Comparison of ENCODE assay signal across 22 cellular contexts in genomic region chr2:149004836-149005235, GRCh38. TPM values are rescaled to one million over a fixed set of nuclear protein-coding genes. Genes with fewer than 3 reads are reported as not detected.
DNase-seq lines count a peak whose midpoint lies in the region; ATAC-seq, FAIRE-seq and TF ChIP-seq lines count a peak whose summit lies in the region.
"Had no signal": no experiment of that assay in that cellular context is flagged by ENCODE, and none has a peak within 500 bp of the region (broad histone marks: within the 10 kb centered on the region; RNA-seq: fewer than 3 reads in every experiment).

No MANE protein-coding gene starts in this region.

- H2AFZ ChIP-seq in astrocyte (ENCODE audit: low read depth, low read length) = no peak overlapping the region

- H3K4me2 ChIP-seq in astrocyte (ENCODE audit: low read length) = peak overlapping the region; percentile 3

- no peak overlapping the region for H3K9ac ChIP-seq in astrocyte (ENCODE audit: low read length)

- no peak for ATAC-seq in CD4-positive, alpha-beta T cell (ENCODE audit: poor library complexity)
- ATAC-seq in GM18909 (IDR thresholded peaks at IDR 0.05; ENCODE audit: poor library complexity, unreplicated experiment) (no peak), HG03280 (IDR thresholded peaks at IDR 0.05; ENCODE audit: unreplicated experiment) (no peak)
- ATAC-seq: gastroesophageal sphincter, Right ventricle myocardium inferior, T-cell had no signal

- no peaks in the 10 kb centered on the region for H3K9me3 ChIP-seq in astrocyte (ENCODE audit: insufficient read depth, low read depth, low read length)
- no peaks in the 10 kb centered on the region for H3K9me3 ChIP-seq in CD4-positive, alpha-beta T cell (ENCODE audit: control insufficient read depth, low read length)
- H3K9me3 ChIP-seq: Caco-2, gastroesophageal sphincter, stomach had no signal

- H3K4me1 ChIP-seq in astrocyte (ENCODE audit: insufficient read depth, low read length) = no peaks in the 10 kb centered on the region
- H3K4me1 ChIP-seq: gastroesophageal sphincter, stomach had no signal

- no peak overlapping the region for H3K4me3 ChIP-seq in astrocyte (ENCODE audit: insufficient read depth, low read depth, low read length)
- H3K4me3 ChIP-seq: gastroesophageal sphincter, stomach had no signal

- peaks cover 14% of the 10 kb centered on the region for H3K4me1 Mint-ChIP-seq in astrocyte (ENCODE audit: low read depth, unreplicated experiment)
- H3K4me1 Mint-ChIP-seq in CD4-positive, alpha-beta T cell (ENCODE audit: low read depth) = no peaks in the 10 kb centered on the region
- H3K4me1 Mint-ChIP-seq: activated CD4-positive, alpha-beta T cell treated with anti-CD3 and anti-CD28 coated beads, Interleukin-2, amount 10 ng/mL, durations not matched to agents 7 days and 5 days; activated naive CD8-positive, alpha-beta T cell treated with anti-CD3 and anti-CD28 coated beads, Interleukin-2, amount 10 ng/mL, durations not matched to agents 7 days and 5 days; T-cell had no signal

- no peak overlapping the region for H3K27ac ChIP-seq in astrocyte (ENCODE audit: low read depth, low read length)
- H3K27ac ChIP-seq in CD4-positive, alpha-beta T cell (ENCODE audit: low read depth, low read length) = no peak overlapping the region
- H3K27ac ChIP-seq: gastroesophageal sphincter, stomach had no signal

- H3K79me2 ChIP-seq in astrocyte (ENCODE audit: insufficient read depth, low read length) = no peaks in the 10 kb centered on the region

- no peaks in the 10 kb centered on the region for H4K20me1 ChIP-seq in astrocyte (ENCODE audit: insufficient read depth, low read length)

- intact Hi-C loops in CD4-positive, alpha-beta T cell (cut with DNase I, micrococcal nuclease) = no loop called here

- CTCF ChIA-PET in CD4-positive, alpha-beta T cell (lab: Charles Lee) = no interaction called here

- TF ChIP-seq CTCF in astrocyte (IDR thresholded peaks at IDR 0.05; ENCODE audit: insufficient read depth, low read depth, low read length) = no peak
- no peak for TF ChIP-seq CTCF in CD4-positive, alpha-beta T cell (IDR thresholded peaks at IDR 0.05)

- peaks cover 2% of the 10 kb centered on the region for H3K27me3 ChIP-seq in astrocyte (ENCODE audit: insufficient read depth, low read length)
- no peaks in the 10 kb centered on the region for H3K27me3 ChIP-seq in CD4-positive, alpha-beta T cell (ENCODE audit: control insufficient read depth, insufficient read depth, low read length)
- H3K27me3 ChIP-seq: gastroesophageal sphincter, stomach had no signal

- H3K4me3 Mint-ChIP-seq in astrocyte (ENCODE audit: unreplicated experiment) = no peak overlapping the region
- H3K4me3 Mint-ChIP-seq in CD4-positive, alpha-beta T cell = no peak overlapping the region
- H3K4me3 Mint-ChIP-seq: activated CD4-positive, alpha-beta T cell treated with anti-CD3 and anti-CD28 coated beads, Interleukin-2, amount 10 ng/mL, durations not matched to agents 7 days and 5 days; activated naive CD8-positive, alpha-beta T cell treated with anti-CD3 and anti-CD28 coated beads, Interleukin-2, amount 10 ng/mL, durations not matched to agents 7 days and 5 days; T-cell had no signal

- H3K27ac Mint-ChIP-seq in astrocyte (ENCODE audit: unreplicated experiment) = peak overlapping the region; percentile 31
- no peak overlapping the region for H3K27ac Mint-ChIP-seq in CD4-positive, alpha-beta T cell
- H3K27ac Mint-ChIP-seq: activated CD4-positive, alpha-beta T cell treated with anti-CD3 and anti-CD28 coated beads, Interleukin-2, amount 10 ng/mL, durations not matched to agents 7 days and 5 days; activated naive CD8-positive, alpha-beta T cell treated with anti-CD3 and anti-CD28 coated beads, Interleukin-2, amount 10 ng/mL, durations not matched to agents 7 days and 5 days; activated T-helper 2 cell treated with anti-CD3 and anti-CD28 coated beads, Interferon-gamma antibody, Interleukin-2, Interleukin-4, amounts not matched to agents 10 μg/mL and 5 μg/mL and 100 μg/mL, durations not matched to agents 14 hours and 24 hours and 36 hours; T-cell had no signal

- peak; percentile 77 for DNase-seq in GM04503 (ENCODE audit: low read depth)
- DNase-seq in astrocyte (ENCODE audit: low read depth) = peak; percentile 89
- DNase-seq in iris pigment epithelial cell (ENCODE audit: low read depth) = peak; percentile 39
- DNase-seq in renal cortical epithelial cell (ENCODE audit: low read depth) = peak; percentile 61
- no peak for DNase-seq in CD4-positive, alpha-beta T cell
- no peak for DNase-seq in hypothalamus (lab: John Stamatoyannopoulos, UW)
- DNase-seq: activated CD4-positive, alpha-beta T cell treated with anti-CD3 and anti-CD28 coated beads, Interleukin-2, amount 10 ng/mL, durations not matched to agents 7 days and 5 days; activated naive CD8-positive, alpha-beta T cell treated with anti-CD3 and anti-CD28 coated beads, Interleukin-2, amount 10 ng/mL, durations not matched to agents 7 days and 5 days; Caco-2; central memory CD4-positive, alpha-beta T cell; MM.1S; NCI-H1436 treated with DMSO at 0.1 percent for 48 hours; NCI-H2171 treated with DMSO at 0.1 percent for 48 hours; stimulated activated CD4-positive, alpha-beta T cell treated with anti-CD3 and anti-CD28 coated beads, Interleukin-4, amount 100 ng/mL, for 4 hours; stomach; T-cell had no signal

- peaks cover 21% of the 10 kb centered on the region for H3K36me3 Mint-ChIP-seq in astrocyte (ENCODE audit: low read depth, unreplicated experiment)
- no peaks in the 10 kb centered on the region for H3K36me3 Mint-ChIP-seq in CD4-positive, alpha-beta T cell (ENCODE audit: low read depth)

- H3K27me3 Mint-ChIP-seq in astrocyte (ENCODE audit: low read depth, unreplicated experiment) = no peaks in the 10 kb centered on the region
- no peaks in the 10 kb centered on the region for H3K27me3 Mint-ChIP-seq in CD4-positive, alpha-beta T cell
- H3K27me3 Mint-ChIP-seq: activated CD4-positive, alpha-beta T cell treated with anti-CD3 and anti-CD28 coated beads, Interleukin-2, amount 10 ng/mL, durations not matched to agents 7 days and 5 days; activated naive CD8-positive, alpha-beta T cell treated with anti-CD3 and anti-CD28 coated beads, Interleukin-2, amount 10 ng/mL, durations not matched to agents 7 days and 5 days; T-cell had no signal

- no peaks in the 10 kb centered on the region for H3K9me3 Mint-ChIP-seq in astrocyte (ENCODE audit: unreplicated experiment)
- H3K9me3 Mint-ChIP-seq in CD4-positive, alpha-beta T cell = no peaks in the 10 kb centered on the region
- H3K9me3 Mint-ChIP-seq: activated CD4-positive, alpha-beta T cell treated with anti-CD3 and anti-CD28 coated beads, Interleukin-2, amount 10 ng/mL, durations not matched to agents 7 days and 5 days; activated naive CD8-positive, alpha-beta T cell treated with anti-CD3 and anti-CD28 coated beads, Interleukin-2, amount 10 ng/mL, durations not matched to agents 7 days and 5 days; activated T-helper 2 cell treated with anti-CD3 and anti-CD28 coated beads, Interferon-gamma antibody, Interleukin-2, Interleukin-4, amounts not matched to agents 10 μg/mL and 5 μg/mL and 100 μg/mL, durations not matched to agents 14 hours and 24 hours and 36 hours; T-cell had no signal

- no peak for FAIRE-seq in astrocyte (lab: Jason Lieb, UNC)
- FAIRE-seq: GM18507 had no signal

- POLR2A ChIA-PET in CD4-positive, alpha-beta T cell (lab: Charles Lee) = no interaction called here

- H3K36me3 ChIP-seq in astrocyte (ENCODE audit: insufficient read depth, low read length) = no peaks in the 10 kb centered on the region

RNA-seq across cellular contexts. Expression of gene LYPD6B, which starts 33.7 kb away (rescaled TPM):
- total RNA-seq in astrocyte (1.1 and 1.2 TPM in 2 replicates), renal cortical epithelial cell (0.15 and 0.17 TPM in 2 replicates)
- total RNA-seq in CD4-positive, alpha-beta T cell = not detected
- total RNA-seq: activated CD4-positive, alpha-beta T cell treated with anti-CD3 and anti-CD28 coated beads, Interleukin-2, amount 10 ng/mL, durations not matched to agents 7 days and 5 days; activated naive CD8-positive, alpha-beta T cell treated with anti-CD3 and anti-CD28 coated beads, Interleukin-2, amount 10 ng/mL, durations not matched to agents 7 days and 5 days; activated T-helper 2 cell treated with anti-CD3 and anti-CD28 coated beads, Interferon-gamma antibody, Interleukin-2, Interleukin-4, amounts not matched to agents 10 μg/mL and 5 μg/mL and 100 μg/mL, durations not matched to agents 14 hours and 24 hours and 36 hours; Right ventricle myocardium inferior; T-cell had no signal

Comparison
In these comparisons a context has a peak if more than half of its experiments do, and no peak if none do; other contexts are left out.
1. DNase-seq: peak in GM04503 (single experiment), astrocyte (single experiment), iris pigment epithelial cell (single experiment) and renal cortical epithelial cell (single experiment); none in CD4-positive, alpha-beta T cell (0 of 10) and hypothalamus (0 of 51).